17 cellular contexts compared by ENCODE assay signal in the genomic region with DNA sequence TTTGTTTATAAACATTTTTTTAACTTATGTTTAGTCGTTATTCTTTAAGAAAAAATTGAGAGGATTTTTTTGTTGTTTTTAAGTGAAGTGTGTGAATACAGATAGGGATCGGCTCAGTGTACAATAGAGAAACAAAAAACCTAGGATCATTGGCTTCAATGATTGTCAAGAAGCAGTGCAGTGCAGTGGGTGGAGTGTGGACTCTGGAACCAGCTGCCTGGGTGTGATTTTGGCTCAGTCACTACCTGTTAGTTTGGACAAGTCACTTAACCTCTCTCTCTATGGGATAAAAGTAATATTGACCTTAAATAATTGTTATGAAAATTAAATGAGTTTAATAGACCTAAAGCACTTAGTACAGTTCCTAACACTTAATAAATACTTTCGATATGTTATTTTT.
"Had no signal": no experiment of that assay in that cellular context is flagged by ENCODE, and none has a peak within 500 bp of the region (broad histone marks: within the 10 kb centered on the region; RNA-seq: fewer than 3 reads in every experiment).

No MANE protein-coding gene starts in this region.

- H3K4me3 ChIP-seq: K562 had no signal

- H3K9me3 ChIP-seq: SK-N-SH had no signal

- ATAC-seq: K562 had no signal

- H3K27ac ChIP-seq: KMS-11 had no signal

- FAIRE-seq: K562, RCC 7860 had no signal

- DNase-seq: Kasumi-1, MM.1S, NCI-H1092 treated with DMSO at 0.1 percent for 48 hours, NCI-H1436, NCI-H187 treated with DMSO at 0.1 percent for 48 hours, NCI-H2029 treated with DMSO at 0.1 percent for 48 hours, NCI-H2107, NCI-H524, NCI-H526 treated with DMSO at 0.1 percent for 48 hours, NCI-H748 treated with DMSO at 0.1 percent for 48 hours, Right ventricle myocardium superior, RPMI8226, SIG-M5, SK-N-SH had no signal
